Comparison of ENCODE assay signal across 24 cellular contexts in genomic region chr19:35059006-35059798, GRCh38. TPM values are rescaled to one million over a fixed set of nuclear protein-coding genes. Genes with fewer than 3 reads are reported as not detected.
"Had no signal": no experiment of that assay in that cellular context is flagged by ENCODE, and none has a peak within 500 bp of the region (broad histone marks: within the 10 kb centered on the region; RNA-seq: fewer than 3 reads in every experiment).

No MANE protein-coding gene starts in this region.

- H3K4me3 Mint-ChIP-seq: activated B cell treated with CpG ODN at 0.5 μM for 24 hours; activated CD4-positive, alpha-beta memory T cell treated with anti-CD3 and anti-CD28 coated beads, Interleukin-2, amount 10 ng/mL, durations not matched to agents 7 days and 5 days; activated naive CD8-positive, alpha-beta T cell treated with anti-CD3 and anti-CD28 coated beads, Interleukin-2, amount 50 U/mL, for 24 hours; activated T-cell treated with anti-CD3 and anti-CD28 coated beads, Interleukin-2, amount 50 U/mL, for 24 hours; brain; mesothelial cell of epicardium; natural killer cell treated with Interleukin-12 subunit alpha and Interleukin-12 subunit beta and Interleukin-15 and Interleukin-18, amount 100 ng/mL, for 72 hours; stimulated activated memory B cell treated with anti-CD40 and anti-IgM and Interleukin-4, amounts not matched to agents 10 μg/mL and 1 μg/mL and 100 μg/mL, for 72 hours; T-cell; type B pancreatic cell had no signal

- H3K4me1 Mint-ChIP-seq: activated B cell treated with CpG ODN at 0.5 μM for 24 hours; stimulated activated memory B cell treated with anti-CD40 and anti-IgM and Interleukin-4, amounts not matched to agents 10 μg/mL and 1 μg/mL and 100 μg/mL, for 72 hours had no signal

- H3K4me3 ChIP-seq: spleen, testis had no signal

- H3K4me1 ChIP-seq: spleen, testis had no signal

- H3K27me3 Mint-ChIP-seq: activated T-cell treated with anti-CD3 and anti-CD28 coated beads, Interleukin-2, amount 50 U/mL, for 24 hours; stimulated activated memory B cell treated with anti-CD40 and anti-IgM and Interleukin-4, amounts not matched to agents 10 μg/mL and 1 μg/mL and 100 μg/mL, for 72 hours had no signal

- H3K36me3 ChIP-seq: spleen had no signal

- ATAC-seq: activated naive CD8-positive, alpha-beta T cell treated with anti-CD3 and anti-CD28 coated beads, Interleukin-2, amount 50 U/mL, for 24 hours; esophagus mucosa; left colon; T-cell had no signal

- H3K27ac Mint-ChIP-seq: activated B cell treated with CpG ODN at 0.5 μM for 24 hours; activated CD4-positive, alpha-beta memory T cell treated with anti-CD3 and anti-CD28 coated beads, Interleukin-2, amount 10 ng/mL, durations not matched to agents 7 days and 5 days; activated naive CD8-positive, alpha-beta T cell treated with anti-CD3 and anti-CD28 coated beads, Interleukin-2, amount 50 U/mL, for 24 hours; activated T-cell treated with anti-CD3 and anti-CD28 coated beads, Interleukin-2, amount 50 U/mL, for 24 hours; activated T-helper 2 cell treated with anti-CD3 and anti-CD28 coated beads, Interferon-gamma antibody, Interleukin-2, Interleukin-4, amounts not matched to agents 10 μg/mL and 5 μg/mL and 100 μg/mL, durations not matched to agents 14 hours and 24 hours and 36 hours; brain; mesothelial cell of epicardium; natural killer cell treated with Interleukin-12 subunit alpha and Interleukin-12 subunit beta and Interleukin-15 and Interleukin-18, amount 100 ng/mL, for 72 hours; stimulated activated memory B cell treated with anti-CD40 and anti-IgM and Interleukin-4, amounts not matched to agents 10 μg/mL and 1 μg/mL and 100 μg/mL, for 72 hours; T-cell; type B pancreatic cell had no signal

- DNase-seq: activated B cell treated with CpG ODN at 0.5 μM for 24 hours; activated CD4-positive, alpha-beta memory T cell treated with anti-CD3 and anti-CD28 coated beads, Interleukin-2, amount 10 ng/mL, durations not matched to agents 7 days and 5 days; activated CD4-positive, alpha-beta T cell treated with anti-CD3 and anti-CD28 coated beads for 48 hours; activated naive CD4-positive, alpha-beta T cell treated with Interleukin-2 at 50 U/mL for 16 hours; activated naive CD8-positive, alpha-beta T cell treated with anti-CD3 and anti-CD28 coated beads, Interleukin-2, amount 50 U/mL, for 24 hours; activated T-cell treated with anti-CD3 and anti-CD28 coated beads, Interleukin-2, amount 50 U/mL, for 24 hours; anterior cingulate cortex; central memory CD4-positive, alpha-beta T cell; islet precursor cell; left colon; nucleus accumbens; spleen; stimulated activated CD4-positive, alpha-beta T cell treated with anti-CD3 and anti-CD28 coated beads, Interleukin-4, amount 100 ng/mL, for 4 hours; T-cell; testis had no signal

- H3K27ac ChIP-seq: spleen, testis had no signal

- H3K27me3 ChIP-seq: spleen, testis had no signal

- H3K36me3 Mint-ChIP-seq: brain; mesothelial cell of epicardium; natural killer cell treated with Interleukin-12 subunit alpha and Interleukin-12 subunit beta and Interleukin-15 and Interleukin-18, amount 100 ng/mL, for 72 hours; stimulated activated memory B cell treated with anti-CD40 and anti-IgM and Interleukin-4, amounts not matched to agents 10 μg/mL and 1 μg/mL and 100 μg/mL, for 72 hours; T-cell; type B pancreatic cell had no signal

- H3K9me3 ChIP-seq: spleen, testis had no signal

- H3K9me3 Mint-ChIP-seq: activated B cell treated with CpG ODN at 0.5 μM for 24 hours; activated CD4-positive, alpha-beta memory T cell treated with anti-CD3 and anti-CD28 coated beads, Interleukin-2, amount 10 ng/mL, durations not matched to agents 7 days and 5 days; activated naive CD8-positive, alpha-beta T cell treated with anti-CD3 and anti-CD28 coated beads, Interleukin-2, amount 50 U/mL, for 24 hours; activated T-cell treated with anti-CD3 and anti-CD28 coated beads, Interleukin-2, amount 50 U/mL, for 24 hours; activated T-helper 2 cell treated with anti-CD3 and anti-CD28 coated beads, Interferon-gamma antibody, Interleukin-2, Interleukin-4, amounts not matched to agents 10 μg/mL and 5 μg/mL and 100 μg/mL, durations not matched to agents 14 hours and 24 hours and 36 hours; mesothelial cell of epicardium; natural killer cell treated with Interleukin-12 subunit alpha and Interleukin-12 subunit beta and Interleukin-15 and Interleukin-18, amount 100 ng/mL, for 72 hours; stimulated activated memory B cell treated with anti-CD40 and anti-IgM and Interleukin-4, amounts not matched to agents 10 μg/mL and 1 μg/mL and 100 μg/mL, for 72 hours; T-cell; type B pancreatic cell had no signal

RNA-seq across cellular contexts. Expression of gene HPN, which starts 17.7 kb away (rescaled TPM):
- total RNA-seq: activated B cell treated with CpG ODN at 0.5 μM for 24 hours; activated CD4-positive, alpha-beta memory T cell treated with anti-CD3 and anti-CD28 coated beads, Interleukin-2, amount 10 ng/mL, durations not matched to agents 7 days and 5 days; esophagus mucosa had no signal

RNA-seq across cellular contexts. Expression of gene FXYD3, which starts 56.4 kb away (rescaled TPM):
- total RNA-seq: activated B cell treated with CpG ODN at 0.5 μM for 24 hours; activated CD4-positive, alpha-beta memory T cell treated with anti-CD3 and anti-CD28 coated beads, Interleukin-2, amount 10 ng/mL, durations not matched to agents 7 days and 5 days; activated T-helper 2 cell treated with anti-CD3 and anti-CD28 coated beads, Interferon-gamma antibody, Interleukin-2, Interleukin-4, amounts not matched to agents 10 μg/mL and 5 μg/mL and 100 μg/mL, durations not matched to agents 14 hours and 24 hours and 36 hours; lung microvascular endothelial cell; natural killer cell treated with Interleukin-12 subunit alpha and Interleukin-12 subunit beta and Interleukin-15 and Interleukin-18, amount 100 ng/mL, for 72 hours; renal cortical epithelial cell; spleen had no signal
